Comparison of ENCODE assay signal across 9 cellular contexts in the genomic region with DNA sequence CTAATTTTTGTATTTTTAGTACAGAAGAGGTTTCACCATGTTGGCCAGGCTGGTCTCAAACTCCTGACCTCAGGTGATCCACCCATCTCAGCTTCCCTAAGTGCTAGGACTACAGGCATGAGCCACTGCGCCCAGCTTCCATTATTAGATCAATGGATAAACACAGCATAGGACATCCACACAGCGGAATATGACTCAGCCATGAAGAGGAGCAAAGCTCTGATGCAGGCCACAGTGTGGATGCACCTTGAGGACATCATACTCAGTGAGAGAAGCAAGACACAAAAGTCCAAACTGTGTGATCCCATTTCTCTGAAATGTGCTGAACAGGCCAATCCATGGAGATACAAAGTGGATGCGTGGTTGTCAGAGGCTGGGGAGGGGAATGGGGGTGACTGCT.
"Had no signal": no experiment of that assay in that cellular context is flagged by ENCODE, and none has a peak within 500 bp of the region (broad histone marks: within the 10 kb centered on the region; RNA-seq: fewer than 3 reads in every experiment).

No MANE protein-coding gene starts in this region.

- H3K9me3 ChIP-seq: HAP-1 had no signal

- ATAC-seq: HCT116, HepG2 had no signal

- DNase-seq: GM23248, GOT3, H7, KG1 had no signal

- H3K27ac ChIP-seq: GM23248, HL-60 had no signal

- H3K27me3 Mint-ChIP-seq: IgD-negative memory B cell had no signal

- H3K27ac Mint-ChIP-seq: IgD-negative memory B cell had no signal

- H3K9me3 Mint-ChIP-seq: IgD-negative memory B cell had no signal

- H3K4me3 ChIP-seq: GM23248, HAP-1 had no signal

- H3K36me3 ChIP-seq: HAP-1 had no signal
